Comparison of ENCODE assay signal across 1 cellular context in the genomic region with DNA sequence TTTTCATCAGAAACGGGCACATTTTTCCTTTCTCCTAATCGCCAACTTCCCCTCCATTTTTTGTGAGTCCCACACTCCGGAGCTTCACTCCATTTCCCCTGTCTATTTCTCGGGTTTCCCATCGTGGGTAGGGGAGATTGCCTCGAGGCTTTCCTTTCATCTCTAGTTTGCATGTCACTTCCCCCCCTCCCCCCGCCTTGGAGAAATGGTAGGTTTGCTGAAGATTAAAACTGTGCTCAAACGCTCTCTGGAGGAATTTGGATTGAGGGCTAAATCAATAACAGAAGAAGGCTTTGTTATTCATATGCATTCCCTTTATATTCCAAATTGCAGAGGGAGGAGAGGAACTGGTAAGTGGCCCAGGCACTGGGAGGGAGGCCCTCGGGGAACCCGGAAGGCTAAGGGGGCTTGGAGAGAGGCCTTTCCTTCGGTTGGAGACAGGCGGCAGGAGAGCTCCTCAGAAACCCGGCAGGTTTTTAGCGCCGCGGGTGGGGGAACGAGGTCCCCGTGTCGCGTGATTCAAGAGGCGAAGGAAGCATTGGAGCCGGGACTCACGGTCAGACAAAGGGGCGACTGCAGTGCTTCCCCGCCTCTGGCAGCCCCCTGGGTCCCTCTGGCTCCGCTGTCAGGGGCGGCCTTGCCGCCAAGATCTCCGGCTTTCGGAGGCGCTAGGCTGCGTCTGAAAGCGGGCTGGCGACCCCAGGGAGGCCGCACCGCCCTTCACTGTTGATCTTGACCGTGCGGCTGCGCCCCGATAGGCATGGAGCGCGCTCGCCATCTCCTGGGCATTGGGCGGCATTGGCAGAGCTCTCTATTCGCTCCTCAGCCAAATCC.
TF ChIP-seq lines count a peak whose summit lies in the region.

No MANE protein-coding gene starts in this region.

TF ChIP-seq in HepG2, 621 proteins besides CTCF, POLR2A, EP300 and RAD21 (continued from another document and continues in another):
- TF ChIP-seq, protein P1, sequence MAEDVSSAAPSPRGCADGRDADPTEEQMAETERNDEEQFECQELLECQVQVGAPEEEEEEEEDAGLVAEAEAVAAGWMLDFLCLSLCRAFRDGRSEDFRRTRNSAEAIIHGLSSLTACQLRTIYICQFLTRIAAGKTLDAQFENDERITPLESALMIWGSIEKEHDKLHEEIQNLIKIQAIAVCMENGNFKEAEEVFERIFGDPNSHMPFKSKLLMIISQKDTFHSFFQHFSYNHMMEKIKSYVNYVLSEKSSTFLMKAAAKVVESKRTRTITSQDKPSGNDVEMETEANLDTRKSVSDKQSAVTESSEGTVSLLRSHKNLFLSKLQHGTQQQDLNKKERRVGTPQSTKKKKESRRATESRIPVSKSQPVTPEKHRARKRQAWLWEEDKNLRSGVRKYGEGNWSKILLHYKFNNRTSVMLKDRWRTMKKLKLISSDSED (CRISPR knock-in tag; IDR thresholded peaks at IDR 0.05), result no peak
- TF ChIP-seq, protein P2, sequence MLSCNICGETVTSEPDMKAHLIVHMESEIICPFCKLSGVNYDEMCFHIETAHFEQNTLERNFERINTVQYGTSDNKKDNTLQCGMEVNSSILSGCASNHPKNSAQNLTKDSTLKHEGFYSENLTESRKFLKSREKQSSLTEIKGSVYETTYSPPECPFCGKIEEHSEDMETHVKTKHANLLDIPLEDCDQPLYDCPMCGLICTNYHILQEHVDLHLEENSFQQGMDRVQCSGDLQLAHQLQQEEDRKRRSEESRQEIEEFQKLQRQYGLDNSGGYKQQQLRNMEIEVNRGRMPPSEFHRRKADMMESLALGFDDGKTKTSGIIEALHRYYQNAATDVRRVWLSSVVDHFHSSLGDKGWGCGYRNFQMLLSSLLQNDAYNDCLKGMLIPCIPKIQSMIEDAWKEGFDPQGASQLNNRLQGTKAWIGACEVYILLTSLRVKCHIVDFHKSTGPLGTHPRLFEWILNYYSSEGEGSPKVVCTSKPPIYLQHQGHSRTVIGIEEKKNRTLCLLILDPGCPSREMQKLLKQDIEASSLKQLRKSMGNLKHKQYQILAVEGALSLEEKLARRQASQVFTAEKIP (CRISPR knock-in tag; IDR thresholded peaks at IDR 0.05; ENCODE audit: borderline replicate concordance), result no peak
- TF ChIP-seq FIP1L1 (IDR thresholded peaks at IDR 0.05; ENCODE audit: borderline replicate concordance, insufficient read depth, low read depth, low read length) (no peak), ZNF878 (CRISPR knock-in tag; IDR thresholded peaks at IDR 0.05) (no peak), ZNF547 (CRISPR knock-in tag; IDR thresholded peaks at IDR 0.05) (0 out of 2 replicates have a peak, but pooled peaks have one; percentile 33), ONECUT2 (CRISPR knock-in tag; IDR thresholded peaks at IDR 0.05) (no peak), SMARCC2 (IDR thresholded peaks at IDR 0.05) (no peak), ZNF720 (CRISPR knock-in tag; IDR thresholded peaks at IDR 0.05) (no peak), KLF6 (CRISPR knock-in tag; IDR thresholded peaks at IDR 0.05) (no peak), KDM5A (IDR thresholded peaks at IDR 0.05; ENCODE audit: borderline replicate concordance, low read length) (no peak), DNMT3B (CRISPR knock-in tag; conservative IDR thresholded peaks at IDR 0.05) (no peak), SRSF9 (IDR thresholded peaks at IDR 0.05; ENCODE audit: borderline replicate concordance, insufficient read depth, low read depth, low read length, poor library complexity, severe bottlenecking) (no peak), TRIM24 (CRISPR knock-in tag; IDR thresholded peaks at IDR 0.05) (no peak), PCBP2 (optimal IDR thresholded peaks at IDR 0.05; ENCODE audit: low read depth, low read length, poor library complexity, severe bottlenecking) (no peak), ZFX (CRISPR knock-in tag; IDR thresholded peaks at IDR 0.05; ENCODE audit: low read depth) (peak; percentile 49; the same call in 1 of the 2 replicates), ZNF839 (CRISPR knock-in tag; IDR thresholded peaks at IDR 0.05; ENCODE audit: borderline replicate concordance) (no peak), SETDB1 (CRISPR knock-in tag; IDR thresholded peaks at IDR 0.05; ENCODE audit: borderline replicate concordance) (no peak), ZFP36 (IDR thresholded peaks at IDR 0.05; ENCODE audit: borderline replicate concordance, low read depth, low read length, partially characterized antibody) (peak; percentile 64), ZFP1 (CRISPR knock-in tag; IDR thresholded peaks at IDR 0.05) (no peak), FOXC1 (CRISPR knock-in tag; IDR thresholded peaks at IDR 0.05; ENCODE audit: borderline replicate concordance) (no peak; the same call in 1 of the 2 replicates), ZNF331 (CRISPR knock-in tag; IDR thresholded peaks at IDR 0.05) (no peak), NCOA5 (CRISPR knock-in tag; IDR thresholded peaks at IDR 0.05) (no peak), NFE2 (CRISPR knock-in tag; IDR thresholded peaks at IDR 0.05) (no peak), MEIS2 (CRISPR knock-in tag; IDR thresholded peaks at IDR 0.05) (no peak), EZH2 (conservative IDR thresholded peaks at IDR 0.05; ENCODE audit: low read depth, low read length) (no peak), ZSCAN31 (CRISPR knock-in tag; IDR thresholded peaks at IDR 0.05; ENCODE audit: low read depth) (no peak), KDM5B (CRISPR knock-in tag; IDR thresholded peaks at IDR 0.05; ENCODE audit: borderline replicate concordance) (peak; percentile 74; the same call in 1 of the 2 replicates), ZBTB7B (CRISPR knock-in tag; IDR thresholded peaks at IDR 0.05) (peak; percentile 78; the same call in 1 of the 2 replicates), TAF15 (IDR thresholded peaks at IDR 0.05; ENCODE audit: low read depth, low read length, poor library complexity, severe bottlenecking) (no peak), CC2D1A (CRISPR knock-in tag; IDR thresholded peaks at IDR 0.05) (no peak), ZNF251 (CRISPR knock-in tag; IDR thresholded peaks at IDR 0.05) (no peak), BHLHE40 (IDR thresholded peaks at IDR 0.05; ENCODE audit: low read length) (0 out of 2 replicates have a peak, but pooled peaks have one; percentile 15), ADNP (CRISPR knock-in tag; IDR thresholded peaks at IDR 0.05) (no peak), GPN1 (CRISPR knock-in tag; IDR thresholded peaks at IDR 0.05; ENCODE audit: borderline replicate concordance) (no peak), GABPA (IDR thresholded peaks at IDR 0.05; ENCODE audit: low read depth, low read length) (no peak), GABPA (CRISPR knock-in tag; IDR thresholded peaks at IDR 0.05; ENCODE audit: low read depth) (no peak), NR3C1 (CRISPR knock-in tag; IDR thresholded peaks at IDR 0.05) (no peak)
- TF ChIP-seq, protein P3, sequence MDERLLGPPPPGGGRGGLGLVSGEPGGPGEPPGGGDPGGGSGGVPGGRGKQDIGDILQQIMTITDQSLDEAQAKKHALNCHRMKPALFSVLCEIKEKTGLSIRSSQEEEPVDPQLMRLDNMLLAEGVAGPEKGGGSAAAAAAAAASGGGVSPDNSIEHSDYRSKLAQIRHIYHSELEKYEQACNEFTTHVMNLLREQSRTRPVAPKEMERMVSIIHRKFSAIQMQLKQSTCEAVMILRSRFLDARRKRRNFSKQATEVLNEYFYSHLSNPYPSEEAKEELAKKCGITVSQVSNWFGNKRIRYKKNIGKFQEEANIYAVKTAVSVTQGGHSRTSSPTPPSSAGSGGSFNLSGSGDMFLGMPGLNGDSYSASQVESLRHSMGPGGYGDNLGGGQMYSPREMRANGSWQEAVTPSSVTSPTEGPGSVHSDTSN (CRISPR knock-in tag; IDR thresholded peaks at IDR 0.05), result no peak
- TF ChIP-seq, protein P4, sequence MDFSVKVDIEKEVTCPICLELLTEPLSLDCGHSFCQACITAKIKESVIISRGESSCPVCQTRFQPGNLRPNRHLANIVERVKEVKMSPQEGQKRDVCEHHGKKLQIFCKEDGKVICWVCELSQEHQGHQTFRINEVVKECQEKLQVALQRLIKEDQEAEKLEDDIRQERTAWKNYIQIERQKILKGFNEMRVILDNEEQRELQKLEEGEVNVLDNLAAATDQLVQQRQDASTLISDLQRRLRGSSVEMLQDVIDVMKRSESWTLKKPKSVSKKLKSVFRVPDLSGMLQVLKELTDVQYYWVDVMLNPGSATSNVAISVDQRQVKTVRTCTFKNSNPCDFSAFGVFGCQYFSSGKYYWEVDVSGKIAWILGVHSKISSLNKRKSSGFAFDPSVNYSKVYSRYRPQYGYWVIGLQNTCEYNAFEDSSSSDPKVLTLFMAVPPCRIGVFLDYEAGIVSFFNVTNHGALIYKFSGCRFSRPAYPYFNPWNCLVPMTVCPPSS (IDR thresholded peaks at IDR 0.05), result no peak
- TF ChIP-seq, protein P5, sequence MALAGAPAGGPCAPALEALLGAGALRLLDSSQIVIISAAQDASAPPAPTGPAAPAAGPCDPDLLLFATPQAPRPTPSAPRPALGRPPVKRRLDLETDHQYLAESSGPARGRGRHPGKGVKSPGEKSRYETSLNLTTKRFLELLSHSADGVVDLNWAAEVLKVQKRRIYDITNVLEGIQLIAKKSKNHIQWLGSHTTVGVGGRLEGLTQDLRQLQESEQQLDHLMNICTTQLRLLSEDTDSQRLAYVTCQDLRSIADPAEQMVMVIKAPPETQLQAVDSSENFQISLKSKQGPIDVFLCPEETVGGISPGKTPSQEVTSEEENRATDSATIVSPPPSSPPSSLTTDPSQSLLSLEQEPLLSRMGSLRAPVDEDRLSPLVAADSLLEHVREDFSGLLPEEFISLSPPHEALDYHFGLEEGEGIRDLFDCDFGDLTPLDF (CRISPR knock-in tag; IDR thresholded peaks at IDR 0.05), result no peak
- TF ChIP-seq, protein P6, sequence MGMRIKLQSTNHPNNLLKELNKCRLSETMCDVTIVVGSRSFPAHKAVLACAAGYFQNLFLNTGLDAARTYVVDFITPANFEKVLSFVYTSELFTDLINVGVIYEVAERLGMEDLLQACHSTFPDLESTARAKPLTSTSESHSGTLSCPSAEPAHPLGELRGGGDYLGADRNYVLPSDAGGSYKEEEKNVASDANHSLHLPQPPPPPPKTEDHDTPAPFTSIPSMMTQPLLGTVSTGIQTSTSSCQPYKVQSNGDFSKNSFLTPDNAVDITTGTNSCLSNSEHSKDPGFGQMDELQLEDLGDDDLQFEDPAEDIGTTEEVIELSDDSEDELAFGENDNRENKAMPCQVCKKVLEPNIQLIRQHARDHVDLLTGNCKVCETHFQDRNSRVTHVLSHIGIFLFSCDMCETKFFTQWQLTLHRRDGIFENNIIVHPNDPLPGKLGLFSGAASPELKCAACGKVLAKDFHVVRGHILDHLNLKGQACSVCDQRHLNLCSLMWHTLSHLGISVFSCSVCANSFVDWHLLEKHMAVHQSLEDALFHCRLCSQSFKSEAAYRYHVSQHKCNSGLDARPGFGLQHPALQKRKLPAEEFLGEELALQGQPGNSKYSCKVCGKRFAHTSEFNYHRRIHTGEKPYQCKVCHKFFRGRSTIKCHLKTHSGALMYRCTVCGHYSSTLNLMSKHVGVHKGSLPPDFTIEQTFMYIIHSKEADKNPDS (CRISPR knock-in tag; IDR thresholded peaks at IDR 0.05), result no peak
- TF ChIP-seq, protein P7, sequence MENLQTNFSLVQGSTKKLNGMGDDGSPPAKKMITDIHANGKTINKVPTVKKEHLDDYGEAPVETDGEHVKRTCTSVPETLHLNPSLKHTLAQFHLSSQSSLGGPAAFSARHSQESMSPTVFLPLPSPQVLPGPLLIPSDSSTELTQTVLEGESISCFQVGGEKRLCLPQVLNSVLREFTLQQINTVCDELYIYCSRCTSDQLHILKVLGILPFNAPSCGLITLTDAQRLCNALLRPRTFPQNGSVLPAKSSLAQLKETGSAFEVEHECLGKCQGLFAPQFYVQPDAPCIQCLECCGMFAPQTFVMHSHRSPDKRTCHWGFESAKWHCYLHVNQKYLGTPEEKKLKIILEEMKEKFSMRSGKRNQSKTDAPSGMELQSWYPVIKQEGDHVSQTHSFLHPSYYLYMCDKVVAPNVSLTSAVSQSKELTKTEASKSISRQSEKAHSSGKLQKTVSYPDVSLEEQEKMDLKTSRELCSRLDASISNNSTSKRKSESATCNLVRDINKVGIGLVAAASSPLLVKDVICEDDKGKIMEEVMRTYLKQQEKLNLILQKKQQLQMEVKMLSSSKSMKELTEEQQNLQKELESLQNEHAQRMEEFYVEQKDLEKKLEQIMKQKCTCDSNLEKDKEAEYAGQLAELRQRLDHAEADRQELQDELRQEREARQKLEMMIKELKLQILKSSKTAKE (CRISPR knock-in tag; IDR thresholded peaks at IDR 0.05; ENCODE audit: borderline replicate concordance), result no peak
- TF ChIP-seq, protein P8, sequence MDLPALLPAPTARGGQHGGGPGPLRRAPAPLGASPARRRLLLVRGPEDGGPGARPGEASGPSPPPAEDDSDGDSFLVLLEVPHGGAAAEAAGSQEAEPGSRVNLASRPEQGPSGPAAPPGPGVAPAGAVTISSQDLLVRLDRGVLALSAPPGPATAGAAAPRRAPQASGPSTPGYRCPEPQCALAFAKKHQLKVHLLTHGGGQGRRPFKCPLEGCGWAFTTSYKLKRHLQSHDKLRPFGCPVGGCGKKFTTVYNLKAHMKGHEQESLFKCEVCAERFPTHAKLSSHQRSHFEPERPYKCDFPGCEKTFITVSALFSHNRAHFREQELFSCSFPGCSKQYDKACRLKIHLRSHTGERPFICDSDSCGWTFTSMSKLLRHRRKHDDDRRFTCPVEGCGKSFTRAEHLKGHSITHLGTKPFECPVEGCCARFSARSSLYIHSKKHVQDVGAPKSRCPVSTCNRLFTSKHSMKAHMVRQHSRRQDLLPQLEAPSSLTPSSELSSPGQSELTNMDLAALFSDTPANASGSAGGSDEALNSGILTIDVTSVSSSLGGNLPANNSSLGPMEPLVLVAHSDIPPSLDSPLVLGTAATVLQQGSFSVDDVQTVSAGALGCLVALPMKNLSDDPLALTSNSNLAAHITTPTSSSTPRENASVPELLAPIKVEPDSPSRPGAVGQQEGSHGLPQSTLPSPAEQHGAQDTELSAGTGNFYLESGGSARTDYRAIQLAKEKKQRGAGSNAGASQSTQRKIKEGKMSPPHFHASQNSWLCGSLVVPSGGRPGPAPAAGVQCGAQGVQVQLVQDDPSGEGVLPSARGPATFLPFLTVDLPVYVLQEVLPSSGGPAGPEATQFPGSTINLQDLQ (CRISPR knock-in tag; IDR thresholded peaks at IDR 0.05), result peak; percentile 66; the same call in 1 of the 2 replicates
- TF ChIP-seq, protein P9, sequence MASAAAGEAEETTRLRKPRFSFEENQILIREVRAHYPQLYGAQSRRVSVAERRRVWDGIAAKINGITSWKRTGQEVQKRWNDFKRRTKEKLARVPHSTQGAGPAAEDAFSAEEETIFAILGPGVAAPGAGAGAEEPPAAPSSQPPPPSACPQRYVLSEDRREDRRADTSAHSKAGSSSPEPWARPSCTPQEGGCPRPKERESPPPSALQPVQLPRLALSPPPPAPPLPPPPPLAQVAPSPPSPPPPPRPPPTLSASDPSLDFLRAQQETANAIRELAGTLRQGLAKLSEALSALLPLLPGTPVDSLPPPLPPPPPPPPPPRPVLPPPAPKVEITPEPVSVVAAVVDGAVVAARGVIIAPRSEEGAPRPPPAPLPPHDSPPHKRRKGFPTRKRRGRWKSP (CRISPR knock-in tag; IDR thresholded peaks at IDR 0.05), result peak; percentile 31; the same call in 1 of the 2 replicates
